ENCODE assay signal across 18 cellular contexts in genomic region chr5:2173067-2173466, GRCh38.
"Had no signal": no experiment of that assay in that cellular context is flagged by ENCODE, and none has a peak within 500 bp of the region (broad histone marks: within the 10 kb centered on the region; RNA-seq: fewer than 3 reads in every experiment).

No MANE protein-coding gene starts in this region.

- ATAC-seq: lower lobe of right lung had no signal

- H3K27ac Mint-ChIP-seq: activated CD4-positive, alpha-beta T cell treated with anti-CD3 and anti-CD28 coated beads, Interleukin-2, amount 10 ng/mL, durations not matched to agents 7 days and 5 days; activated naive CD8-positive, alpha-beta T cell treated with anti-CD3 and anti-CD28 coated beads, Interleukin-2, amount 10 ng/mL, durations not matched to agents 7 days and 5 days; T-helper 2 cell treated with Interferon-gamma antibody and Interleukin-4, amounts not matched to agents 5 μg/mL and 100 μg/mL, for 36 hours had no signal

- H3K27me3 Mint-ChIP-seq: activated naive CD8-positive, alpha-beta T cell treated with anti-CD3 and anti-CD28 coated beads, Interleukin-2, amount 10 ng/mL, durations not matched to agents 7 days and 5 days had no signal

- H3K36me3 Mint-ChIP-seq: activated naive CD8-positive, alpha-beta T cell treated with anti-CD3 and anti-CD28 coated beads, Interleukin-2, amount 10 ng/mL, durations not matched to agents 7 days and 5 days had no signal

- H3K4me1 ChIP-seq: lower lobe of right lung, parathyroid adenoma, tibial nerve, vagina had no signal

- DNase-seq: activated CD4-positive, alpha-beta T cell treated with anti-CD3 and anti-CD28 coated beads, Interleukin-2, amount 10 ng/mL, durations not matched to agents 7 days and 5 days; activated CD4-positive, CD25-positive, alpha-beta regulatory T cell; activated CD8-positive, alpha-beta memory T cell treated with anti-CD3 and anti-CD28 coated beads for 24 hours; activated naive CD8-positive, alpha-beta T cell treated with anti-CD3 and anti-CD28 coated beads, Interleukin-2, amount 10 ng/mL, durations not matched to agents 7 days and 5 days; anterior cingulate cortex; cerebellar nuclear complex; effector CD8-positive, alpha-beta T cell; foreskin fibroblast; lower lobe of right lung; stimulated activated CD4-positive, alpha-beta T cell treated with anti-CD3 and anti-CD28 coated beads, Interleukin-15, amount 100 ng/mL, for 24 hours; stimulated activated CD4-positive, alpha-beta T cell treated with anti-CD3 and anti-CD28 coated beads, Interleukin-4, amount 100 ng/mL, for 1 hour; stimulated activated naive CD4-positive, alpha-beta T cell; substantia nigra had no signal

- H3K36me3 ChIP-seq: lower lobe of right lung, tibial nerve, vagina had no signal

- H3K27me3 ChIP-seq: vagina had no signal

- H3K9me3 ChIP-seq: lower lobe of right lung, tibial nerve, vagina had no signal

- H3K4me3 ChIP-seq: lower lobe of right lung, skin epidermis, tibial nerve, vagina had no signal

- H3K9me3 Mint-ChIP-seq: activated CD4-positive, alpha-beta T cell treated with anti-CD3 and anti-CD28 coated beads, Interleukin-2, amount 10 ng/mL, durations not matched to agents 7 days and 5 days; activated naive CD8-positive, alpha-beta T cell treated with anti-CD3 and anti-CD28 coated beads, Interleukin-2, amount 10 ng/mL, durations not matched to agents 7 days and 5 days; T-helper 2 cell treated with Interferon-gamma antibody and Interleukin-4, amounts not matched to agents 5 μg/mL and 100 μg/mL, for 36 hours had no signal

- H3K4me3 Mint-ChIP-seq: activated CD4-positive, alpha-beta T cell treated with anti-CD3 and anti-CD28 coated beads, Interleukin-2, amount 10 ng/mL, durations not matched to agents 7 days and 5 days; activated naive CD8-positive, alpha-beta T cell treated with anti-CD3 and anti-CD28 coated beads, Interleukin-2, amount 10 ng/mL, durations not matched to agents 7 days and 5 days; T-helper 2 cell treated with Interferon-gamma antibody and Interleukin-4, amounts not matched to agents 5 μg/mL and 100 μg/mL, for 36 hours had no signal

- H3K4me1 Mint-ChIP-seq: activated CD4-positive, alpha-beta T cell treated with anti-CD3 and anti-CD28 coated beads, Interleukin-2, amount 10 ng/mL, durations not matched to agents 7 days and 5 days; activated naive CD8-positive, alpha-beta T cell treated with anti-CD3 and anti-CD28 coated beads, Interleukin-2, amount 10 ng/mL, durations not matched to agents 7 days and 5 days had no signal

- H3K27ac ChIP-seq: lower lobe of right lung, parathyroid adenoma, tibial nerve, vagina had no signal
